ENCODE assay signal across 25 cellular contexts in genomic region chr16:9821970-9822369, GRCh38.
A peak's percentile ranks its signal among the peaks of the same experiment; 100 is the strongest.
DNase-seq lines count a peak whose midpoint lies in the region; ATAC-seq and TF ChIP-seq lines count a peak whose summit lies in the region.
"Had no signal": no experiment of that assay in that cellular context is flagged by ENCODE, and none has a peak within 500 bp of the region (broad histone marks: within the 10 kb centered on the region; RNA-seq: fewer than 3 reads in every experiment).

No MANE protein-coding gene starts in this region.

- H3K36me3 ChIP-seq in esophagus muscularis mucosa, result no peaks in the 10 kb centered on the region
- H3K36me3 ChIP-seq: HAP-1, SJCRH30 had no signal

- H3K4me1 ChIP-seq in H9 (ENCODE audit: insufficient read depth, low read length), result peaks cover 16% of the 10 kb centered on the region; the same call in 1 of the 2 replicates
- no peaks in the 10 kb centered on the region for H3K4me1 ChIP-seq in esophagus muscularis mucosa
- H3K4me1 ChIP-seq: HAP-1, SJCRH30 had no signal

- no peak overlapping the region for H3K56ac ChIP-seq in H9 (ENCODE audit: insufficient read length, low read depth, low read length)

- H3K4me3 Mint-ChIP-seq in H9, result peak overlapping the region; percentile 33 to 61
- H3K4me3 Mint-ChIP-seq: HFFc6 had no signal

- no peak overlapping the region for H3K4me3 ChIP-seq in esophagus muscularis mucosa
- H3K4me3 ChIP-seq: HAP-1, SJCRH30 had no signal

- H3K18ac ChIP-seq in H9 (ENCODE audit: insufficient read length, low read depth, low read length), result no peak overlapping the region

- H3K36me3 Mint-ChIP-seq in H9 (ENCODE audit: insufficient read depth in 1 of 3, low read depth in 3 of 3), result no peaks in the 10 kb centered on the region; a peak in 1 of 7 replicates

- TF ChIP-seq CTCF in H9 (conservative IDR thresholded peaks at IDR 0.05), result no peak
- TF ChIP-seq CTCF in esophagus muscularis mucosa (IDR thresholded peaks at IDR 0.05), result no peak

- H2AK5ac ChIP-seq in H9 (ENCODE audit: insufficient read length, low read length), result no peak overlapping the region

- H3K9me3 Mint-ChIP-seq in H9, result no peaks in the 10 kb centered on the region

- no peak overlapping the region for H2AFZ ChIP-seq in H9 (ENCODE audit: low read length)

- TF ChIP-seq EP300 in esophagus muscularis mucosa (IDR thresholded peaks at IDR 0.05), result no peak

- intact Hi-C loops in esophagus muscularis mucosa (cut with DNase I), result no loop called here

- H2BK120ac ChIP-seq in H9 (ENCODE audit: low read depth, low read length, poor library complexity, severe bottlenecking), result no peak overlapping the region

- H3T11ph ChIP-seq in H9 (ENCODE audit: low read length), result no peak overlapping the region

- peak overlapping the region; percentile 38 to 89 (median 61) for H3K27ac Mint-ChIP-seq in H9
- H3K27ac Mint-ChIP-seq: HFFc6 had no signal

- peak overlapping the region; percentile 3 for H3K27ac ChIP-seq in H9 (ENCODE audit: insufficient read length, low read depth, low read length)
- peak overlapping the region; percentile 22 for H3K27ac ChIP-seq in angular gyrus (ENCODE audit: low read depth, low read length)
- H3K27ac ChIP-seq in esophagus muscularis mucosa (replicated peaks in 1 of 4), result no peak overlapping the region
- H3K27ac ChIP-seq: SJCRH30 had no signal

- H2BK20ac ChIP-seq in H9 (ENCODE audit: low read depth, low read length, poor library complexity, severe bottlenecking), result no peak overlapping the region

- H3K23me2 ChIP-seq in H9 (ENCODE audit: insufficient read length, low read depth, low read length, poor library complexity, severe bottlenecking), result no peaks in the 10 kb centered on the region

- H3K27me3 Mint-ChIP-seq in H9 (ENCODE audit: low read depth), result peaks cover 12% of the 10 kb centered on the region

- no peaks in the 10 kb centered on the region for H3K79me2 ChIP-seq in H9 (ENCODE audit: insufficient read depth, low read length)

- H4K5ac ChIP-seq in H9 (ENCODE audit: insufficient read length, low read depth, low read length), result no peak overlapping the region

- no peak overlapping the region for H4K8ac ChIP-seq in H9 (replicated peaks; ENCODE audit: insufficient read length, low read depth, low read length)

- no peak for DNase-seq in H9
- DNase-seq in esophagus muscularis mucosa (ENCODE audit: extremely low spot score), result peak; percentile 53
- peak; percentile 24 for DNase-seq in iPS-NIHi7 (ENCODE audit: extremely low spot score)
- no peak for DNase-seq in activated CD8-positive, alpha-beta memory T cell treated with anti-CD3 and anti-CD28 coated beads for 24 hours
- no peak for DNase-seq in AG20443 (ENCODE audit: low spot score)
- no peak for DNase-seq in ureter (ENCODE audit: low spot score)
- DNase-seq: 8988T, ACHN, Calu3, DMS79 treated with DMSO at 0.1 percent for 48 hours, HFFc6, NCI-H1048, NCI-H1417 treated with DMSO at 0.1 percent for 48 hours, NCI-H1694 treated with DMSO at 0.1 percent for 48 hours, NCI-H2081 treated with DMSO at 0.1 percent for 48 hours, NCI-H2171, NCI-H226, NCI-H510A, NCI-H69, PC-3, SJCRH30 had no signal

- TF ChIP-seq POLR2A in esophagus muscularis mucosa (IDR thresholded peaks at IDR 0.05; ENCODE audit: low read depth) (no peak), GM18505 (IDR thresholded peaks at IDR 0.05; ENCODE audit: borderline replicate concordance, extremely low read depth, insufficient read depth, insufficient read length) (no peak)

- H3K23ac ChIP-seq in H9 (ENCODE audit: insufficient read length, low read depth, low read length), result no peak overlapping the region

- ATAC-seq in GM18505 (IDR thresholded peaks at IDR 0.05; ENCODE audit: unreplicated experiment), result no peak
- ATAC-seq: PC-3, SK-N-SH treated with all-trans-retinoic acid at 6 μM for 48 hours had no signal

- no peak overlapping the region for H3K4ac ChIP-seq in H9 (ENCODE audit: low read depth, low read length)

- no peak overlapping the region for H2BK12ac ChIP-seq in H9 (ENCODE audit: insufficient read length, low read depth, low read length)

- H3K14ac ChIP-seq in H9 (ENCODE audit: insufficient read depth, low read length), result no peak overlapping the region

- no peak overlapping the region for H3K9ac ChIP-seq in H9 (ENCODE audit: extremely low read depth, insufficient read length, low read length)

- WGBS in H9 (ENCODE audit: extremely low coverage, insufficient read length, low lambda C conversion rate), result no CpG with 5 or more reads among the region's 7 CpGs
- 72% methylated on average over 7 of the region's 7 CpGs for WGBS in esophagus muscularis mucosa

- H3K79me1 ChIP-seq in H9 (ENCODE audit: insufficient read depth, low read depth, low read length, poor library complexity, severe bottlenecking), result no peaks in the 10 kb centered on the region

- H4K91ac ChIP-seq in H9 (ENCODE audit: insufficient read length, low read depth, low read length), result no peak overlapping the region

- no peaks in the 10 kb centered on the region; the same call in 1 of the 2 replicates for H3K27me3 ChIP-seq in H9 (ENCODE audit: insufficient read depth, low read length)
- no peaks in the 10 kb centered on the region for H3K27me3 ChIP-seq in esophagus muscularis mucosa

- H3K4me2 ChIP-seq in H9 (ENCODE audit: insufficient read depth, insufficient read length, low read length), result peak overlapping the region; percentile 38

- H2BK15ac ChIP-seq in H9 (ENCODE audit: low read depth, low read length), result no peak overlapping the region

- H4K20me1 ChIP-seq in H9 (ENCODE audit: control insufficient read depth, insufficient read depth, insufficient read length), result no peaks in the 10 kb centered on the region

- no peak overlapping the region for H2BK5ac ChIP-seq in H9 (ENCODE audit: insufficient read length, low read length)

- H3K9me3 ChIP-seq in H9 (ENCODE audit: control insufficient read depth, low read depth, low read length), result no peaks in the 10 kb centered on the region
- H3K9me3 ChIP-seq in esophagus muscularis mucosa, result no peaks in the 10 kb centered on the region
- H3K9me3 ChIP-seq: HAP-1, SJCRH30 had no signal

- peaks cover 83 to 90% of the 10 kb centered on the region in 2 experiments for H3K4me1 Mint-ChIP-seq in H9

Comparison
In these comparisons a context has a peak if more than half of its experiments do, and no peak if none do; other contexts are left out.
1. DNase-seq: peak in esophagus muscularis mucosa (single experiment) and iPS-NIHi7 (single experiment); none in H9 (single experiment), activated CD8-positive, alpha-beta memory T cell treated with anti-CD3 and anti-CD28 coated beads for 24 hours (single experiment), AG20443 (single experiment) and ureter (single experiment).
2. H3K27ac ChIP-seq: peak in H9 (single experiment) and angular gyrus (single experiment); none in esophagus muscularis mucosa (0 of 4).